ENCODE assay signal across 17 cellular contexts in the genomic region with DNA sequence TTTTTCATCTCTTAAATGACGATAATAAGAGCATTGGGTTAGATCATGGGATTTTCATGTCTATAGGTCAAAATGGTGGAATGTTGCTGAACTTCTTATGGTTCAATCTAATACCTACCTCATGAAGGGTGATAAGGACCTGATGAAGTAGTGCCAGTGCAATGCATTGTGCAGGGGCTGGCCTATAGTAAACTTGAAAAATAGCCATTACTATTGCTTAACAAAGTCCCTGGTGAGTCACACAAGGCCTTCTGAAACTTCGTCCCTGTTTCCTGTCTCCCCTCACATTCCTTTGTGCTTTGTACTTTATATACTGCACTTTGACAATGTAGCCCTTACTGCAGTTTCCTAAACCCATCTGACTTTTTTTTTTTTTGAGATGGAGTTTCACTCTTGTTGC.
DNase-seq lines count a peak whose midpoint lies in the region; ATAC-seq and TF ChIP-seq lines count a peak whose summit lies in the region.
"Had no signal": no experiment of that assay in that cellular context is flagged by ENCODE, and none has a peak within 500 bp of the region (broad histone marks: within the 10 kb centered on the region; RNA-seq: fewer than 3 reads in every experiment).

No MANE protein-coding gene starts in this region.

- no peaks in the 10 kb centered on the region for H3K4me1 Mint-ChIP-seq in T-helper 2 cell treated with Interferon-gamma antibody and Interleukin-4, amounts not matched to agents 5 μg/mL and 100 μg/mL, for 36 hours (ENCODE audit: low read depth)
- H3K4me1 Mint-ChIP-seq: activated naive CD4-positive, alpha-beta T cell treated with anti-CD3 and anti-CD28 coated beads, Interleukin-2, amount 10 ng/mL, durations not matched to agents 7 days and 5 days; stimulated activated naive CD8-positive, alpha-beta T cell treated with anti-CD3 and anti-CD28 coated beads, Interleukin-15, amount 100 ng/mL, for 72 hours had no signal

- no peak overlapping the region for H3K4me3 Mint-ChIP-seq in T-helper 2 cell treated with Interferon-gamma antibody and Interleukin-4, amounts not matched to agents 5 μg/mL and 100 μg/mL, for 36 hours
- H3K4me3 Mint-ChIP-seq: activated naive CD4-positive, alpha-beta T cell treated with anti-CD3 and anti-CD28 coated beads, Interleukin-2, amount 10 ng/mL, durations not matched to agents 7 days and 5 days; stimulated activated naive CD8-positive, alpha-beta T cell treated with anti-CD3 and anti-CD28 coated beads, Interleukin-15, amount 100 ng/mL, for 72 hours had no signal

- no peaks in the 10 kb centered on the region for H3K9me3 Mint-ChIP-seq in T-helper 2 cell treated with Interferon-gamma antibody and Interleukin-4, amounts not matched to agents 5 μg/mL and 100 μg/mL, for 36 hours

- no peak overlapping the region for H3K4me3 ChIP-seq in epithelial cell of proximal tubule (ENCODE audit: low read depth, low read length)
- H3K4me3 ChIP-seq: coronary artery, GM12878, heart right ventricle had no signal

- ATAC-seq in GM19324 (IDR thresholded peaks at IDR 0.05; ENCODE audit: low FRiP score, unreplicated experiment) (no peak), HG03139 (IDR thresholded peaks at IDR 0.05; ENCODE audit: unreplicated experiment) (no peak)
- ATAC-seq: GM12878; heart right ventricle; stimulated activated naive CD8-positive, alpha-beta T cell treated with anti-CD3 and anti-CD28 coated beads, Interleukin-15, amount 100 ng/mL, for 72 hours had no signal

- no peaks in the 10 kb centered on the region for H3K27me3 Mint-ChIP-seq in T-helper 2 cell treated with Interferon-gamma antibody and Interleukin-4, amounts not matched to agents 5 μg/mL and 100 μg/mL, for 36 hours (ENCODE audit: low read depth)
- H3K27me3 Mint-ChIP-seq: activated naive CD4-positive, alpha-beta T cell treated with anti-CD3 and anti-CD28 coated beads, Interleukin-2, amount 10 ng/mL, durations not matched to agents 7 days and 5 days; stimulated activated naive CD8-positive, alpha-beta T cell treated with anti-CD3 and anti-CD28 coated beads, Interleukin-15, amount 100 ng/mL, for 72 hours had no signal

- DNase-seq in ELF-1 (ENCODE audit: low read depth, low spot score): peak; percentile 14
- peak; percentile 84 for DNase-seq in NCI-H226
- DNase-seq in epithelial cell of proximal tubule (ENCODE audit: low read depth): peak; percentile 31
- DNase-seq in non-pigmented ciliary epithelial cell (ENCODE audit: low read depth): peak; percentile 65
- no peak for DNase-seq in NCI-H446 treated with DMSO at 0.1 percent for 48 hours (lab: John Stamatoyannopoulos, UW)
- no peak for DNase-seq in T-helper 2 cell treated with Interferon-gamma antibody and Interleukin-4, amounts not matched to agents 5 μg/mL and 100 μg/mL, for 36 hours (ENCODE audit: low spot score)
- DNase-seq: activated naive CD4-positive, alpha-beta T cell treated with anti-CD3 and anti-CD28 coated beads, Interleukin-2, amount 10 ng/mL, durations not matched to agents 7 days and 5 days; heart right ventricle; OCI-M1; posterior cingulate gyrus; stimulated activated CD4-positive, alpha-beta T cell treated with anti-CD3 and anti-CD28 coated beads, Interleukin-4, amount 100 ng/mL, for 24 hours; stimulated activated naive CD8-positive, alpha-beta T cell treated with anti-CD3 and anti-CD28 coated beads, Interleukin-15, amount 100 ng/mL, for 72 hours; T1000 had no signal

- H3K36me3 Mint-ChIP-seq in T-helper 2 cell treated with Interferon-gamma antibody and Interleukin-4, amounts not matched to agents 5 μg/mL and 100 μg/mL, for 36 hours (ENCODE audit: low read depth): no peaks in the 10 kb centered on the region
- H3K36me3 Mint-ChIP-seq: activated naive CD4-positive, alpha-beta T cell treated with anti-CD3 and anti-CD28 coated beads, Interleukin-2, amount 10 ng/mL, durations not matched to agents 7 days and 5 days had no signal

- no peak for TF ChIP-seq CTCF in epithelial cell of proximal tubule (conservative IDR thresholded peaks at IDR 0.05; ENCODE audit: low read depth, low read length)

- H3K27ac Mint-ChIP-seq in T-helper 2 cell treated with Interferon-gamma antibody and Interleukin-4, amounts not matched to agents 5 μg/mL and 100 μg/mL, for 36 hours: no peak overlapping the region
- H3K27ac Mint-ChIP-seq: activated naive CD4-positive, alpha-beta T cell treated with anti-CD3 and anti-CD28 coated beads, Interleukin-2, amount 10 ng/mL, durations not matched to agents 7 days and 5 days; stimulated activated naive CD8-positive, alpha-beta T cell treated with anti-CD3 and anti-CD28 coated beads, Interleukin-15, amount 100 ng/mL, for 72 hours had no signal

Comparison
In these comparisons a context has a peak if more than half of its experiments do, and no peak if none do; other contexts are left out.
1. DNase-seq: peak in ELF-1 (single experiment), NCI-H226 (single experiment), epithelial cell of proximal tubule (single experiment) and non-pigmented ciliary epithelial cell (single experiment); none in NCI-H446 treated with DMSO at 0.1 percent for 48 hours (single experiment) and T-helper 2 cell treated with Interferon-gamma antibody and Interleukin-4, amounts not matched to agents 5 μg/mL and 100 μg/mL, for 36 hours (single experiment).